ENCODE assay signal across 22 cellular contexts in the genomic region with DNA sequence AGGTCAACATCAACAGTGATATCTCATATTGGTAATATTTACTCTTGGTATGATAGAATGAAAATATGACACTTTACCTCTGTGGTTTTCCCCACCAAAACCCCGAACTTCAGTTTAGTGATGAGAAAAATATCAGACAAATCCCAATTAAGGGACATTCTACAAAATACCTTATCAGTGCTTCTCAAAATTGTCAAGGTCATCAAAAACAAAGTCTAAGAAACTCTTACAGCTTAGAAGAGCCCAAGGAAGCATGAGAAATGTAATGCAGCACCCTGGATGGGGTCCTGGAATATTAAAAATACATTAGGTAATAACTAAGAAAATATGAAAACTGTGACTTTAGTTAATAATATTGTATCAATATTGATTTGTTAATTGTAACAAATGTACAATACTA.
"Had no signal": no experiment of that assay in that cellular context is flagged by ENCODE, and none has a peak within 500 bp of the region (broad histone marks: within the 10 kb centered on the region; RNA-seq: fewer than 3 reads in every experiment).

No MANE protein-coding gene starts in this region.

- H3K4me1 ChIP-seq: colonic mucosa, esophagus muscularis mucosa, foreskin keratinocyte, gastroesophageal sphincter, heart left ventricle, left lung, lower lobe of right lung had no signal

- FAIRE-seq: endometrium, islet of Langerhans, keratinocyte had no signal

- H3K4me3 ChIP-seq: colonic mucosa, esophagus muscularis mucosa, gastroesophageal sphincter, heart left ventricle, hepatocyte, left lung, lower lobe of right lung, mucosa of descending colon had no signal

- H2AFZ ChIP-seq: hepatocyte had no signal

- H3K27me3 ChIP-seq: colonic mucosa, esophagus muscularis mucosa, foreskin keratinocyte, gastroesophageal sphincter, heart left ventricle, hepatocyte, left lung had no signal

- ATAC-seq: effector memory CD8-positive, alpha-beta T cell; foreskin keratinocyte; gastroesophageal sphincter; heart left ventricle; left cardiac atrium; left lung; left ventricle myocardium superior; lower lobe of right lung; mucosa of descending colon had no signal

- H3K4me2 ChIP-seq: hepatocyte had no signal

- H3K79me2 ChIP-seq: hepatocyte had no signal

- H3K27ac ChIP-seq: colonic mucosa, epithelial cell of prostate, esophagus muscularis mucosa, foreskin keratinocyte, gastroesophageal sphincter, heart left ventricle, hepatocyte, left lung, lower lobe of right lung had no signal

- H3K9me3 ChIP-seq: colonic mucosa, esophagus muscularis mucosa, gastroesophageal sphincter, heart left ventricle, left lung, lower lobe of right lung, mucosa of descending colon had no signal

- DNase-seq: colonic mucosa; cortex of kidney; effector CD8-positive, alpha-beta T cell; effector memory CD8-positive, alpha-beta T cell; endodermal cell; foreskin keratinocyte; heart left ventricle; hypothalamus; left cardiac atrium; left lung; left ventricle myocardium superior; lower lobe of right lung; mesenchymal stem cell; mucosa of descending colon; naive B cell had no signal

- H3K36me3 ChIP-seq: colonic mucosa, esophagus muscularis mucosa, gastroesophageal sphincter, heart left ventricle, left lung, lower lobe of right lung had no signal
